Comparison of ENCODE assay signal across 9 cellular contexts in the genomic region with DNA sequence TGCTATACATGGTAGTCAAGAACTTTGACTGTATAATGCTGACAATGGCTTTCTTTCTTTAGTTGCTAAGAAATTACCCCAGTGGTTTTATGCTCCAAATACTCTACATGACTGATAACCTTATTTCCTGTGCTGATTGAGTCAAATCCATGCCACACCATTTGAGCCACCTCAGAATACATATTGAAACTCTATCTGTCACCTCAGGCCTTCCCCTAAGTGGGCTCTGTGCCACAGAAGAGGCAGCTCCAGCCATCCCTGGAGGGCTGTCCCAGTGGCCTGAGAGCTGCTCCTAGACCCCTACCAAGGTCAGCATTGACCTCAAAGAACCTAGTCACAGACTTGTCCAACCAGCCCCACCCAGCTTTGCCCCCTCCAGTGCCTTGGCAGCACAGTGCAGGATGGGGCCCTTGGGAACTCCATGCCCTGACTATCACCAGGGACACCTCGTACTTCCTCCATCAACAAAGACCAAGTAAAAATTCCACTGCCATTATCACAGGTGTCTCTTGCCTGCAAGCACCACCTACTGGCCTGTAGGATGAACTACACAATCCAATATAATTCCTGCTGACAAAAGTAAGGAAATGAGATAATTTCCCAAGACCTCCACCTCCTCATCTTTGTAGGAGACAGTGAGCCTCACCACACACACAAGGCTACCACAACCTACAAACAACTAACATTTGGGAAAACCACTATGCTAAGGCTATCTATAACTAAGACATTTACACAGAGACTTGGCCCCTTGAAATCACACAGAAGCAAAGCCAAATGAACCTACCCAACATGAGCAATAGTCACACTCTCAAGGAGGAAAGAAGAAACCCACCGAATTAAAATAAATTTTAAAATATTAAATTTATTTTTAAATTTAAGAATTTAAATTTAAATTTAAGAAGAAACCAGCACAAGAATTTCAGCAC.
DNase-seq lines count a peak whose midpoint lies in the region; ATAC-seq, FAIRE-seq and TF ChIP-seq lines count a peak whose summit lies in the region.
"Had no signal": no experiment of that assay in that cellular context is flagged by ENCODE, and none has a peak within 500 bp of the region (broad histone marks: within the 10 kb centered on the region; RNA-seq: fewer than 3 reads in every experiment).

No MANE protein-coding gene starts in this region.

- H3K36me3 ChIP-seq in DOHH2 (ENCODE audit: control insufficient read depth, low read length) (no peaks in the 10 kb centered on the region), SU-DHL-6 (ENCODE audit: low read length) (no peaks in the 10 kb centered on the region), kidney epithelial cell (ENCODE audit: control insufficient read depth, insufficient read depth, low read length) (no peaks in the 10 kb centered on the region)
- H3K36me3 ChIP-seq: pancreas had no signal

- no peak overlapping the region for H3K9ac ChIP-seq in SU-DHL-6 (ENCODE audit: low read length)

- peaks cover 7% of the 10 kb centered on the region for H3K4me1 ChIP-seq in DOHH2 (ENCODE audit: control insufficient read depth, low read length)
- H3K4me1 ChIP-seq: pancreas had no signal

- H3F3A ChIP-seq in DOHH2 (ENCODE audit: control insufficient read depth, insufficient read depth) (no peaks in the 10 kb centered on the region), SU-DHL-6 (ENCODE audit: insufficient read depth) (no peaks in the 10 kb centered on the region)

- H3K79me2 ChIP-seq in DOHH2 (ENCODE audit: control insufficient read depth, low read length) (no peaks in the 10 kb centered on the region), SU-DHL-6 (ENCODE audit: insufficient read depth, low read length) (no peaks in the 10 kb centered on the region)

- ATAC-seq in GM19463 (IDR thresholded peaks at IDR 0.05; ENCODE audit: unreplicated experiment) (peak; percentile 88), HG03432 (IDR thresholded peaks at IDR 0.05; ENCODE audit: unreplicated experiment) (peak; percentile 90)

- no peak overlapping the region for H3K4me2 ChIP-seq in DOHH2 (ENCODE audit: low read length)
- H3K4me2 ChIP-seq in SU-DHL-6 (ENCODE audit: low read depth, low read length, poor library complexity, severe bottlenecking), result no peak overlapping the region

- H4K20me1 ChIP-seq in DOHH2 (ENCODE audit: control insufficient read depth, insufficient read depth, low read depth, low read length) (no peaks in the 10 kb centered on the region), SU-DHL-6 (ENCODE audit: low read depth, low read length) (no peaks in the 10 kb centered on the region)

- H3K27ac ChIP-seq in DOHH2 (ENCODE audit: low read depth, low read length) (no peak overlapping the region), SU-DHL-6 (ENCODE audit: low read depth, low read length) (no peak overlapping the region)
- H3K27ac ChIP-seq: pancreas had no signal

- H3K9me3 ChIP-seq in DOHH2 (ENCODE audit: control insufficient read depth, insufficient read depth, low read length) (no peaks in the 10 kb centered on the region), SU-DHL-6 (ENCODE audit: insufficient read depth, low read length) (no peaks in the 10 kb centered on the region)
- H3K9me3 ChIP-seq: pancreas had no signal

- no peak overlapping the region for H2AFZ ChIP-seq in SU-DHL-6 (ENCODE audit: low read depth, low read length, severe bottlenecking)

- FAIRE-seq in frontal cortex (lab: Jason Lieb, UNC), result no peak
- FAIRE-seq: pancreas had no signal

- H3K9me2 ChIP-seq in DOHH2 (replicated peaks; ENCODE audit: control insufficient read depth, low read length), result no peaks in the 10 kb centered on the region
- no peaks in the 10 kb centered on the region for H3K9me2 ChIP-seq in SU-DHL-6 (replicated peaks; ENCODE audit: insufficient read depth, low read length)

- H3K27me3 ChIP-seq in DOHH2 (ENCODE audit: control insufficient read depth, low read length) (no peaks in the 10 kb centered on the region), SU-DHL-6 (ENCODE audit: low read length) (no peaks in the 10 kb centered on the region), kidney epithelial cell (ENCODE audit: control insufficient read depth, insufficient read depth, low read length) (no peaks in the 10 kb centered on the region)
- H3K27me3 ChIP-seq: pancreas had no signal

- TF ChIP-seq CTCF in DOHH2 (IDR thresholded peaks at IDR 0.05; ENCODE audit: low read depth, low read length, poor library complexity, severe bottlenecking), result peak; percentile 76
- TF ChIP-seq CTCF in SU-DHL-6 (IDR thresholded peaks at IDR 0.05; ENCODE audit: insufficient read depth, low read length, poor library complexity, severe bottlenecking), result peak; percentile 26
- TF ChIP-seq CTCF in kidney epithelial cell (IDR thresholded peaks at IDR 0.05; ENCODE audit: insufficient read depth, low read length, poor library complexity, severe bottlenecking), result peak; percentile 66

- no peak overlapping the region for H3K4me3 ChIP-seq in DOHH2 (ENCODE audit: low read length)
- no peak overlapping the region for H3K4me3 ChIP-seq in SU-DHL-6 (ENCODE audit: insufficient read depth, low read length, poor library complexity, severe bottlenecking)
- no peak overlapping the region for H3K4me3 ChIP-seq in kidney epithelial cell (ENCODE audit: low read depth, low read length)
- H3K4me3 ChIP-seq: pancreas had no signal

- DNase-seq in kidney epithelial cell (ENCODE audit: low read depth), result no peak
- DNase-seq in frontal cortex (ENCODE audit: low spot score in 2 of 2), result no peak
- no peak for DNase-seq in NCI-H1436 (lab: John Stamatoyannopoulos, UW)
- DNase-seq in anterior cingulate cortex (lab: John Stamatoyannopoulos, UW), result no peak

Comparison
In these comparisons a context has a peak if more than half of its experiments do, and no peak if none do; other contexts are left out.
1. CTCF ChIP-seq: peak in every context shown above with its lines; median percentile 76 in DOHH2; 66 in kidney epithelial cell; 26 in SU-DHL-6.